11 cellular contexts compared by ENCODE assay signal in genomic region chrX:3655181-3655580, GRCh38.
"Had no signal": no experiment of that assay in that cellular context is flagged by ENCODE, and none has a peak within 500 bp of the region (broad histone marks: within the 10 kb centered on the region; RNA-seq: fewer than 3 reads in every experiment).

No MANE protein-coding gene starts in this region.

- H3K9ac ChIP-seq: GM23248 had no signal

- H3K27ac ChIP-seq: GM23248 had no signal

- DNase-seq: GM23248, GOT3, H7, H9, HCEC 1CT, HFFc6 had no signal

- FAIRE-seq: H1, H54 had no signal

- H3K27ac Mint-ChIP-seq: GM23338, HFFc6 had no signal

- H3K9me3 Mint-ChIP-seq: H9, HFFc6 had no signal

- H3K4me3 Mint-ChIP-seq: GM23338, H9, HFFc6 had no signal

- H3K9me3 ChIP-seq: HAP-1 had no signal

- H3K4me1 ChIP-seq: HAP-1 had no signal

- H3K4me1 Mint-ChIP-seq: GM23338 had no signal

- H2AFZ ChIP-seq: GM23248, GM23338 had no signal

- H3K4me2 ChIP-seq: GM23338 had no signal

- ATAC-seq: GM23338, HCT116 had no signal

- H3K4me3 ChIP-seq: GM23248, GM23338, HAP-1 had no signal
